ENCODE assay signal across 22 cellular contexts in the genomic region with DNA sequence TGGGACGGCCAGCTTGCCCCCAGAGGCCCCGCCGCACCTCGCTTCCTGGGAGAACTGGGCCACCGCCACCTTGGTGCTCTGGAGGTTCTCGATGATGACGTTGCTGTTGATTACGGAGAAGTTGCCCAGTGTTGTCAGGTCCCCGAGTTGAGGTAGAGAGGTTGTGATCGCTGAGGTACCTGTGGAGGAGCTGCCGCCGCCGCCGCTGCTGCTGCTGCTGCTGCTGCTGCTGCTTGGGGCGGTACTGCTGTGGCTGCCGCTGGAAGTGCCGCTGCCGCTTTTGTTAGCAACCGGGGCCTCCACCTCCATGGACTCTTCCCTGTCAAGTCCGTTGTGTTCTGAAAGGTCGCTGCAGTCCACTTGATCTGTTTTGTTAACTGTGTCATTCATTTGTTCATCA. TPM values are rescaled to one million over a fixed set of nuclear protein-coding genes. Genes with fewer than 3 reads are reported as not detected.
DNase-seq lines count a peak whose midpoint lies in the region; ATAC-seq, FAIRE-seq and TF ChIP-seq lines count a peak whose summit lies in the region.
"Had no signal": no experiment of that assay in that cellular context is flagged by ENCODE, and none has a peak within 500 bp of the region (broad histone marks: within the 10 kb centered on the region; RNA-seq: fewer than 3 reads in every experiment).

No MANE protein-coding gene starts in this region.

- CTCF ChIA-PET in HepG2 (lab: Yijun Ruan, JAX; ENCODE audit: low intra/inter-chr PET ratio, low total read pairs) = no interaction called here

- peaks cover 51% of the 10 kb centered on the region for H3K36me3 Mint-ChIP-seq in neural crest cell (ENCODE audit: low read depth)

- POLR2A ChIA-PET in HepG2 (lab: Yijun Ruan, JAX) = no interaction called here

- peaks cover 40% of the 10 kb centered on the region for H3K79me2 ChIP-seq in HepG2 (ENCODE audit: insufficient read depth, low read length)

- no TSS peak for BruUV-seq in HepG2 (replicated peaks; lab: Mats Ljungman, UMichigan)

- peak overlapping the region; percentile 21 for H3K4me3 Mint-ChIP-seq in neural crest cell
- H3K4me3 Mint-ChIP-seq: CD4-positive, alpha-beta T cell had no signal

- H3K27me3 ChIP-seq in HepG2 (ENCODE audit: control insufficient read depth in 1 of 2, insufficient read depth in 2 of 2, low read length in 2 of 2) (no peaks in the 10 kb centered on the region), right lobe of liver (no peaks in the 10 kb centered on the region), tibial nerve (peaks cover 0 to 16% of the 10 kb centered on the region in 2 donors), left lung (peaks cover 19 to 75% of the 10 kb centered on the region in 2 donors)

- H3K27ac ChIP-seq in HepG2 (ENCODE audit: extremely low read length, insufficient read depth, low read length) = no peak overlapping the region
- H3K27ac ChIP-seq in right lobe of liver = no peak overlapping the region
- no peak overlapping the region for H3K27ac ChIP-seq in tibial nerve
- H3K27ac ChIP-seq in left lung = no peak overlapping the region
- H3K27ac ChIP-seq: 22Rv1, A549, C4-2B, GM23248 had no signal

- H3K36me3 ChIP-seq in HepG2 (replicated peaks in 1 of 2; ENCODE audit: control insufficient read depth in 1 of 2, insufficient read depth in 2 of 2, low read length in 2 of 2) = peaks cover 20 to 48% of the 10 kb centered on the region in 2 experiments
- H3K36me3 ChIP-seq in right lobe of liver = peaks cover 0 to 31% (median 19%) of the 10 kb centered on the region in 4 donors
- H3K36me3 ChIP-seq in tibial nerve = no peaks in the 10 kb centered on the region
- H3K36me3 ChIP-seq in left lung = no peaks in the 10 kb centered on the region

- TF ChIP-seq RAD21 in HepG2 (CRISPR knock-in tag; IDR thresholded peaks at IDR 0.05) = no peak

- TF ChIP-seq EP300 in HepG2 (IDR thresholded peaks at IDR 0.05; ENCODE audit: low read depth in 2 of 2, low read length in 2 of 2) (no peak), HepG2 (CRISPR knock-in tag; IDR thresholded peaks at IDR 0.05; ENCODE audit: borderline replicate concordance) (no peak), tibial nerve (IDR thresholded peaks at IDR 0.05) (no peak)

- TF ChIP-seq CTCF in HepG2 (CRISPR knock-in tag; IDR thresholded peaks at IDR 0.05) (no peak), right lobe of liver (IDR thresholded peaks at IDR 0.05) (no peak), epithelial cell of proximal tubule (conservative IDR thresholded peaks at IDR 0.05; ENCODE audit: low read depth, low read length) (no peak), neural crest cell (conservative IDR thresholded peaks at IDR 0.05) (no peak), tibial nerve (IDR thresholded peaks at IDR 0.05) (no peak), left lung (IDR thresholded peaks at IDR 0.05) (no peak)

- no peak overlapping the region for H3K27ac Mint-ChIP-seq in neural crest cell (ENCODE audit: unreplicated experiment)
- H3K27ac Mint-ChIP-seq: CD4-positive, alpha-beta T cell had no signal

- H3K9me3 ChIP-seq in HepG2 (ENCODE audit: low read length) (no peaks in the 10 kb centered on the region), right lobe of liver (no peaks in the 10 kb centered on the region), tibial nerve (no peaks in the 10 kb centered on the region), left lung (no peaks in the 10 kb centered on the region)
- H3K9me3 ChIP-seq: Caco-2 had no signal

- no peak overlapping the region for H3K4me2 ChIP-seq in HepG2 (ENCODE audit: low read depth, low read length)
- H3K4me2 ChIP-seq: A549 had no signal

- intact Hi-C loops in HepG2 (cut with micrococcal nuclease; ENCODE audit: unreplicated experiment) (no loop called here), right lobe of liver (cut with DNase I) (no loop called here), left lung (cut with DNase I) (no loop called here)

- no peak for TF ChIP-seq POLR2A in HepG2 (IDR thresholded peaks at IDR 0.05; ENCODE audit: insufficient read depth in 1 of 2, low read depth in 2 of 2, low read length in 2 of 2)
- TF ChIP-seq POLR2A in right lobe of liver (IDR thresholded peaks at IDR 0.05) = no peak
- no peak for TF ChIP-seq POLR2A in tibial nerve (IDR thresholded peaks at IDR 0.05)

- in situ Hi-C loops in HepG2 (cut with HindIII; ENCODE audit: extremely low pct_ligation_motif_present, low pct_unique_long_range_greater_than_20kb) = no loop called here

- WGBS in HepG2 (ENCODE audit: low lambda C conversion rate) = 96% methylated on average over 21 of the region's 21 CpGs
- WGBS in right lobe of liver (ENCODE audit: insufficient coverage, low coverage, low lambda C conversion rate, missing lambda C conversion rate) = 92% methylated on average over 7 of the region's 21 CpGs
- WGBS in tibial nerve, 2 donors = 84 to 93% methylated on average over 21 of the region's 21 CpGs

- ATAC-seq in HepG2 (no peak), right lobe of liver (no peak), left lung (no peak)
- ATAC-seq: A549 had no signal

- FAIRE-seq in HepG2 (lab: Jason Lieb, UNC) = no peak
- FAIRE-seq: A549, D721Med, GM12892, GM18507, H54 had no signal

- peaks cover 4% of the 10 kb centered on the region for H3K27me3 Mint-ChIP-seq in neural crest cell (ENCODE audit: low read depth)

- no peak overlapping the region for H2AFZ ChIP-seq in HepG2 (ENCODE audit: low read length)
- H2AFZ ChIP-seq: GM23248 had no signal

- DNase-seq in HepG2 (ENCODE audit: low spot score) (no peak), right lobe of liver (no peak), epithelial cell of proximal tubule (ENCODE audit: low read depth) (no peak), neural crest cell (ENCODE audit: low read depth, low spot score) (no peak), tibial nerve (ENCODE audit: low spot score in 2 of 2) (no peak), left lung (no peak), NCI-H226 (no peak), cerebellar nuclear complex (lab: John Stamatoyannopoulos, UW) (no peak)
- DNase-seq: AML-193; Caco-2; CD4-positive, alpha-beta T cell; GDM1; GM23248; HCEC 1CT had no signal

- H3K9me3 Mint-ChIP-seq in neural crest cell = no peaks in the 10 kb centered on the region

- no peaks in the 10 kb centered on the region for H4K20me1 ChIP-seq in HepG2 (ENCODE audit: insufficient read depth, low read length)

- H3K4me1 ChIP-seq in HepG2 (ENCODE audit: insufficient read depth, low read length) (peaks cover 35% of the 10 kb centered on the region), right lobe of liver (peaks cover 0 to 62% (median 21%) of the 10 kb centered on the region in 4 donors), tibial nerve (no peaks in the 10 kb centered on the region), left lung (no peaks in the 10 kb centered on the region)
- H3K4me1 ChIP-seq: A549, Caco-2 had no signal

- no peak overlapping the region for H3K4me3 ChIP-seq in HepG2 (replicated peaks in 1 of 3; ENCODE audit: insufficient read depth in 1 of 3, low read depth in 2 of 3, low read length in 3 of 3)
- no peak overlapping the region for H3K4me3 ChIP-seq in right lobe of liver
- H3K4me3 ChIP-seq in epithelial cell of proximal tubule (ENCODE audit: low read depth, low read length) = peak overlapping the region; percentile 14
- H3K4me3 ChIP-seq in tibial nerve = no peak overlapping the region
- H3K4me3 ChIP-seq in left lung = no peak overlapping the region
- H3K4me3 ChIP-seq: A549, GM23248 had no signal

- peaks cover 90% of the 10 kb centered on the region for H3K4me1 Mint-ChIP-seq in neural crest cell

- no peak overlapping the region for H3K9ac ChIP-seq in HepG2 (ENCODE audit: insufficient read depth, low read depth, low read length)
- H3K9ac ChIP-seq: GM23248 had no signal

TF ChIP-seq in HepG2, 621 proteins besides CTCF, POLR2A, EP300 and RAD21 (continues in another document):
- TF ChIP-seq REXO4 (CRISPR knock-in tag; IDR thresholded peaks at IDR 0.05; ENCODE audit: borderline replicate concordance) (no peak), HOXA7 (CRISPR knock-in tag; IDR thresholded peaks at IDR 0.05) (no peak), ZNF430 (CRISPR knock-in tag; IDR thresholded peaks at IDR 0.05) (no peak), ZNF768 (CRISPR knock-in tag; IDR thresholded peaks at IDR 0.05) (peak; percentile 32; the same call in 1 of the 2 replicates), AGO2 (optimal IDR thresholded peaks at IDR 0.05; ENCODE audit: low read depth, low read length) (peak; percentile 83)

RNA-seq across cellular contexts. Expression of gene SALL1, which starts 9.5 kb away (rescaled TPM):
- total RNA-seq in HepG2 (2016; rRNA removed; fragmentation: Illumina TruSeq; extraction: Trizol) (12.3 and 18.5 TPM in 2 replicates), right lobe of liver (10 to 100 TPM; 22.9 to 30.1 (median 26.4) TPM), epithelial cell of proximal tubule (17.4 and 20.0 TPM in 2 replicates), neural crest cell (79.4 and 85.7 TPM in 2 replicates), tibial nerve (1 to 10 TPM in 1 of 4 donors, under 1 TPM in 3; 0.21 to 1.4 (median 0.26) TPM), left lung (not detected)
- 3.8 and 4.7 TPM in 2 replicates for total RNA-seq in HepG2 (2016; cell fraction: cytosol; rRNA removed; fragmentation: Illumina TruSeq; extraction: Trizol; ENCODE audit: low read depth)
- total RNA-seq in HepG2 (2016; cell fraction: insoluble cytoplasmic fraction; rRNA removed; fragmentation: Illumina TruSeq; extraction: Trizol) = 12.7 and 13.5 TPM in 2 replicates
- 12.7 and 14.2 TPM in 2 replicates for total RNA-seq in HepG2 (2016; cell fraction: membrane; rRNA removed; fragmentation: Illumina TruSeq; extraction: Trizol)
- total RNA-seq in HepG2 (2016; cell fraction: nucleus; rRNA removed; fragmentation: Illumina TruSeq; extraction: Trizol) = 12.5 and 15.2 TPM in 2 replicates
- 5.9 and 6.6 TPM in 2 replicates for polyA plus RNA-seq in HepG2 (2011; rRNA removed)
- polyA plus RNA-seq in HepG2 (2011; cell fraction: cytosol; rRNA removed) = 3.8 and 4.0 TPM in 2 replicates
- polyA plus RNA-seq in HepG2 (2011; cell fraction: nucleus; rRNA removed) = 7.7 TPM in 2 replicates
- polyA plus RNA-seq in HepG2 (2012) = 6.2 and 6.9 TPM in 2 replicates
- polyA plus RNA-seq in HepG2 (2016; cell fraction: cytosol; fragmentation: Illumina TruSeq; extraction: Trizol; ENCODE audit: low read depth) = 2.3 and 3.0 TPM in 2 replicates
- 16.0 and 21.0 TPM in 2 replicates for polyA plus RNA-seq in HepG2 (2016; cell fraction: insoluble cytoplasmic fraction; fragmentation: Illumina TruSeq; extraction: Trizol; ENCODE audit: low read depth)
- 8.5 and 9.6 TPM in 2 replicates for polyA plus RNA-seq in HepG2 (2016; cell fraction: membrane; fragmentation: Illumina TruSeq; extraction: Trizol; ENCODE audit: low read depth)
- polyA plus RNA-seq in HepG2 (2016; cell fraction: nucleus; fragmentation: Illumina TruSeq; extraction: Trizol; ENCODE audit: insufficient read depth, low read depth) = 30.9 and 34.8 TPM in 2 replicates
- polyA minus RNA-seq in HepG2 (2011; rRNA and poly(A)+ RNA removed; ENCODE audit: low replicate concordance) = 0.02 and 5.6 TPM in 2 replicates
- 3.4 and 4.2 TPM in 2 replicates for polyA minus RNA-seq in HepG2 (2011; cell fraction: cytosol; rRNA and poly(A)+ RNA removed)
- polyA minus RNA-seq in HepG2 (2011; cell fraction: nucleus; rRNA and poly(A)+ RNA removed) = 4.0 and 4.2 TPM in 2 replicates
- total RNA-seq: Caco-2; CD4-positive, alpha-beta T cell; HT-29 had no signal
